ENCODE assay signal across 8 cellular contexts in genomic region chr5:158695595-158696330, GRCh38.
DNase-seq lines count a peak whose midpoint lies in the region; ATAC-seq and TF ChIP-seq lines count a peak whose summit lies in the region.

No MANE protein-coding gene starts in this region.

- H3K9me2 ChIP-seq in PC-9 (ENCODE audit: insufficient read depth), result no peaks in the 10 kb centered on the region

- no peaks in the 10 kb centered on the region for H3K79me2 ChIP-seq in PC-9 (ENCODE audit: low read depth)

- no peaks in the 10 kb centered on the region for H3K36me3 ChIP-seq in PC-9 (ENCODE audit: low read depth)
- no peaks in the 10 kb centered on the region for H3K36me3 ChIP-seq in neuronal stem cell (replicated peaks in 1 of 2; ENCODE audit: control insufficient read depth in 2 of 2, insufficient read depth in 2 of 2, low read length in 2 of 2)

- H2BK120ac ChIP-seq in neuronal stem cell (ENCODE audit: low read depth, low read length), result no peak overlapping the region

- POLR2A ChIA-PET in PC-9 (lab: Charles Lee; ENCODE audit: unreplicated experiment), result no interaction called here

- H2BK12ac ChIP-seq in neuronal stem cell (ENCODE audit: low read length), result no peak overlapping the region

- peak; percentile 59 for DNase-seq in DMS 273 treated with DMSO at 0.1 percent for 48 hours (lab: John Stamatoyannopoulos, UW)
- DNase-seq in HT-29 (ENCODE audit: low spot score), result peak; percentile 74
- peak; percentile 39 to 60 for DNase-seq in PC-9
- DNase-seq in activated T-cell treated with anti-CD3 and anti-CD28 coated beads, Interleukin-2, amount 50 U/mL, for 48 hours, result peak; percentile 76 to 81
- peak; percentile 78 for DNase-seq in fibroblast of pulmonary artery (ENCODE audit: low read depth)
- peak; percentile 81 for DNase-seq in neuronal stem cell (ENCODE audit: low spot score)
- DNase-seq in substantia nigra (lab: John Stamatoyannopoulos, UW), result peak in 47 of 49 donors; percentile 4 to 79 (median 40)

- no peaks in the 10 kb centered on the region for H3F3A ChIP-seq in PC-9 (ENCODE audit: insufficient read depth, low read depth)

- no peaks in the 10 kb centered on the region for H4K20me1 ChIP-seq in PC-9 (ENCODE audit: insufficient read depth)

- no peak overlapping the region for H2AFZ ChIP-seq in PC-9
- no peak overlapping the region for H2AFZ ChIP-seq in neuronal stem cell (ENCODE audit: low read length)

- no peak overlapping the region for H4K91ac ChIP-seq in neuronal stem cell (ENCODE audit: low read depth, low read length, poor library complexity)

- H2BK5ac ChIP-seq in neuronal stem cell (ENCODE audit: low read length), result no peak overlapping the region

- H3K14ac ChIP-seq in neuronal stem cell (ENCODE audit: low read length), result no peak overlapping the region

- CTCF ChIA-PET in PC-9 (lab: Charles Lee), result interaction anchor here (0.6 to 1.4 kb wide), 3 partner anchors 411 to 520 kb away, joined by 4 to 8 read pairs (median 5); no protein-coding TSS in a partner anchor

- intact Hi-C loops in PC-9 (cut with micrococcal nuclease; ENCODE audit: unreplicated experiment), result loop anchor here (1.0 to 5.0 kb wide), 3 partner anchors 411 to 1297 kb away; no protein-coding TSS in a partner anchor

- ATAC-seq in GM21390 (IDR thresholded peaks at IDR 0.05; ENCODE audit: unreplicated experiment), result peak; percentile 87

- no peak overlapping the region for H3K23ac ChIP-seq in neuronal stem cell (ENCODE audit: low read depth, low read length, poor library complexity)

- no CpG with 5 or more reads among the region's 7 CpGs for WGBS in neuronal stem cell (ENCODE audit: extremely low coverage in 2 of 2, insufficient read length in 2 of 2, insufficient replicate concordance in 1 of 2), 2 donors

- H3K9me3 ChIP-seq in PC-9 (ENCODE audit: insufficient read depth, low read depth), result no peaks in the 10 kb centered on the region
- no peaks in the 10 kb centered on the region for H3K9me3 ChIP-seq in neuronal stem cell (replicated peaks in 1 of 2; ENCODE audit: control insufficient read depth in 2 of 2, insufficient read depth in 1 of 2, low read depth in 1 of 2, low read length in 2 of 2)

- H3K27ac ChIP-seq in PC-9 (no peak overlapping the region), neuronal stem cell (replicated peaks; ENCODE audit: low read length) (no peak overlapping the region), substantia nigra (ENCODE audit: low read depth, low read length, poor library complexity, severe bottlenecking) (no peak overlapping the region)

- H3K4me3 ChIP-seq in PC-9, result no peak overlapping the region
- no peak overlapping the region for H3K4me3 ChIP-seq in fibroblast of pulmonary artery (replicated peaks; ENCODE audit: low read depth, low read length)
- no peak overlapping the region for H3K4me3 ChIP-seq in neuronal stem cell (ENCODE audit: low read length in 2 of 2)

- H3K4me2 ChIP-seq in PC-9, result no peak overlapping the region
- H3K4me2 ChIP-seq in neuronal stem cell (ENCODE audit: insufficient read depth, low read length, poor library complexity, severe bottlenecking), result no peak overlapping the region

- H3K27me3 ChIP-seq in PC-9 (ENCODE audit: insufficient read depth, low read depth) (peaks cover 29% of the 10 kb centered on the region), neuronal stem cell (ENCODE audit: control insufficient read depth in 3 of 3, insufficient read depth in 3 of 3, low read depth in 1 of 3, low read length in 3 of 3) (no peaks in the 10 kb centered on the region)

- no peaks in the 10 kb centered on the region for H3K4me1 ChIP-seq in PC-9 (replicated peaks; ENCODE audit: insufficient read depth)
- H3K4me1 ChIP-seq in neuronal stem cell (ENCODE audit: control insufficient read depth in 2 of 2, insufficient read depth in 1 of 2, low read depth in 1 of 2, low read length in 2 of 2), result peaks cover 16 to 29% of the 10 kb centered on the region in 2 donors

- no peaks in the 10 kb centered on the region for H3K79me1 ChIP-seq in neuronal stem cell (ENCODE audit: low read depth, low read length)

- no peak overlapping the region for H3K9ac ChIP-seq in neuronal stem cell (ENCODE audit: low read depth, low read length, poor library complexity)

- H2BK15ac ChIP-seq in neuronal stem cell (ENCODE audit: low read length), result no peak overlapping the region

- BruUV-seq in PC-9 (replicated peaks; lab: Mats Ljungman, UMichigan), result no TSS peak

- H2AK5ac ChIP-seq in neuronal stem cell (ENCODE audit: low read depth, low read length), result no peak overlapping the region

- H4K8ac ChIP-seq in neuronal stem cell (ENCODE audit: low read depth, low read length), result no peak overlapping the region

- TF ChIP-seq CTCF in PC-9 (conservative IDR thresholded peaks at IDR 0.05), result peak; percentile 97
- peak; percentile 99 for TF ChIP-seq CTCF in fibroblast of pulmonary artery (IDR thresholded peaks at IDR 0.05; ENCODE audit: low read length, missing control alignments)

- no peak overlapping the region for H3K18ac ChIP-seq in neuronal stem cell (ENCODE audit: low read length)

- no peak overlapping the region for H3K4ac ChIP-seq in neuronal stem cell (ENCODE audit: low read length)
